15 cellular contexts compared by ENCODE assay signal in the genomic region with DNA sequence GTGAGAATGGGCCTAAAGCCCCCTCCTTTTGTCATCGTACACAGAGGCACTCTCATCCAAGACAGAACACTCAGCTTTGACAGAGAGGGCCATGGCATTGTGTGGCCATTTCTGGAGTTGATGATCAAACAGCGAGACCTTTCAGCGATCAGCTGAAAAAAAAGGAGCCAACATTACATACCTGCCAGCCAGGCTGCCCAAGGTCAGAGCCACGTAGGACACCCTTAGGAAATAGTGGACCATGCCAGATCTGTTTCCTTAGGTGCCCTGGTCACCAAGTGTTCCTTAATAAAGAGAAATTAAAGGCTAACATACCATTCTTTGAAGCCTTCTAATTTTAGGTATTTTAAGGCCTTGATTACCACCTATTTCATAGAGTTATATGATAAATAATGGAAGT.
DNase-seq lines count a peak whose midpoint lies in the region; ATAC-seq, FAIRE-seq and TF ChIP-seq lines count a peak whose summit lies in the region.
"Had no signal": no experiment of that assay in that cellular context is flagged by ENCODE, and none has a peak within 500 bp of the region (broad histone marks: within the 10 kb centered on the region; RNA-seq: fewer than 3 reads in every experiment).

No MANE protein-coding gene starts in this region.

- no peak overlapping the region for H2BK15ac ChIP-seq in H9 (ENCODE audit: low read depth, low read length)
- no peak overlapping the region for H2BK15ac ChIP-seq in mesendoderm (replicated peaks; ENCODE audit: low read depth)

- H3K27me3 ChIP-seq in H9 (ENCODE audit: insufficient read depth, low read length): no peaks in the 10 kb centered on the region
- no peaks in the 10 kb centered on the region for H3K27me3 ChIP-seq in mesendoderm (ENCODE audit: insufficient read depth, low read length, poor library complexity)
- H3K27me3 ChIP-seq in pancreas: no peaks in the 10 kb centered on the region
- H3K27me3 ChIP-seq in upper lobe of left lung: no peaks in the 10 kb centered on the region

- H3K4me2 ChIP-seq in H9 (ENCODE audit: insufficient read depth, insufficient read length, low read length) (no peak overlapping the region), mesendoderm (ENCODE audit: low read length) (no peak overlapping the region)
- H3K4me2 ChIP-seq: GM23338 had no signal

- peaks cover 8% of the 10 kb centered on the region for H3K9me3 ChIP-seq in H9 (ENCODE audit: control insufficient read depth, low read depth, low read length)
- no peaks in the 10 kb centered on the region for H3K9me3 ChIP-seq in pancreas
- H3K9me3 ChIP-seq in upper lobe of left lung: no peaks in the 10 kb centered on the region
- H3K9me3 ChIP-seq: Caco-2, HAP-1 had no signal

- H2AK5ac ChIP-seq in H9 (ENCODE audit: insufficient read length, low read length): peak overlapping the region; percentile 11
- H2AK5ac ChIP-seq in mesendoderm (ENCODE audit: low read length): no peak overlapping the region

- H2AFZ ChIP-seq in H9 (ENCODE audit: low read length): peak overlapping the region; percentile 60

- no peak overlapping the region for H3K14ac ChIP-seq in H9 (ENCODE audit: insufficient read depth, low read length)

- no peak for TF ChIP-seq EP300 in upper lobe of left lung (IDR thresholded peaks at IDR 0.05)

- intact Hi-C loops in pancreas (cut with DNase I): no loop called here

- peaks cover 52 to 55% of the 10 kb centered on the region in 2 experiments for H3K4me1 Mint-ChIP-seq in H9
- H3K4me1 Mint-ChIP-seq in WTC11: peaks cover 62% of the 10 kb centered on the region
- H3K4me1 Mint-ChIP-seq: CD8-positive, alpha-beta memory T cell had no signal

- POLR2A ChIA-PET in WTC11 (lab: Charles Lee): no interaction called here

- H3K27ac ChIP-seq in H9 (ENCODE audit: insufficient read length, low read depth, low read length): no peak overlapping the region
- no peak overlapping the region for H3K27ac ChIP-seq in mesendoderm (ENCODE audit: low read depth, low read length)
- H3K27ac ChIP-seq in pancreas: peak overlapping the region in 1 of 4 donors; percentile 16
- H3K27ac ChIP-seq in upper lobe of left lung: no peak overlapping the region
- H3K27ac ChIP-seq: 22Rv1 had no signal

- DNase-seq in H9 (no peak), WTC11 (ENCODE audit: low spot score) (no peak), mesendoderm (no peak), pancreas (peak in 5 of 6 donors; percentile 41 to 63 (median 54)), GM10266 (ENCODE audit: extremely low spot score) (no peak), hippocampal formation (lab: John Stamatoyannopoulos, UW) (no peak), upper lobe of left lung (no peak)
- DNase-seq: Caco-2; CD8-positive, alpha-beta memory T cell; DND-41; GF-D8 had no signal

- H3K79me2 ChIP-seq in H9 (ENCODE audit: insufficient read depth, low read length) (no peaks in the 10 kb centered on the region), mesendoderm (ENCODE audit: control insufficient read depth, insufficient read depth, low read length) (no peaks in the 10 kb centered on the region)

- H3T11ph ChIP-seq in H9 (ENCODE audit: low read length): peak overlapping the region; percentile 90

- H4K5ac ChIP-seq in H9 (ENCODE audit: insufficient read length, low read depth, low read length): no peak overlapping the region
- H4K5ac ChIP-seq in mesendoderm (ENCODE audit: low read length): no peak overlapping the region

- no peaks in the 10 kb centered on the region for H3K79me1 ChIP-seq in H9 (ENCODE audit: insufficient read depth, low read depth, low read length, poor library complexity, severe bottlenecking)
- H3K79me1 ChIP-seq in mesendoderm (ENCODE audit: low read length): no peaks in the 10 kb centered on the region

- CTCF ChIA-PET in WTC11 (lab: Charles Lee): no interaction called here

- H4K8ac ChIP-seq in H9 (replicated peaks; ENCODE audit: insufficient read length, low read depth, low read length) (no peak overlapping the region), mesendoderm (ENCODE audit: low read depth, low read length) (no peak overlapping the region)

- H2BK120ac ChIP-seq in H9 (ENCODE audit: low read depth, low read length, poor library complexity, severe bottlenecking) (no peak overlapping the region), mesendoderm (ENCODE audit: low read depth, low read length) (peak overlapping the region; percentile 35)

- no peak overlapping the region for H3K23ac ChIP-seq in H9 (ENCODE audit: insufficient read length, low read depth, low read length)
- no peak overlapping the region for H3K23ac ChIP-seq in mesendoderm (ENCODE audit: low read length)

- H3K36me3 ChIP-seq in mesendoderm (ENCODE audit: control insufficient read depth, insufficient read depth, low read length): no peaks in the 10 kb centered on the region
- no peaks in the 10 kb centered on the region for H3K36me3 ChIP-seq in pancreas
- H3K36me3 ChIP-seq in upper lobe of left lung: no peaks in the 10 kb centered on the region
- H3K36me3 ChIP-seq: HAP-1 had no signal

- H3K9me3 Mint-ChIP-seq in H9: peaks cover 13 to 17% of the 10 kb centered on the region in 2 experiments
- peaks cover 17% of the 10 kb centered on the region for H3K9me3 Mint-ChIP-seq in WTC11

- H2BK12ac ChIP-seq in H9 (ENCODE audit: insufficient read length, low read depth, low read length): peak overlapping the region; percentile 55

- H2BK5ac ChIP-seq in H9 (ENCODE audit: insufficient read length, low read length) (no peak overlapping the region), mesendoderm (ENCODE audit: low read length) (peak overlapping the region; percentile 49)

- H2BK20ac ChIP-seq in H9 (ENCODE audit: low read depth, low read length, poor library complexity, severe bottlenecking): no peak overlapping the region

- H4K20me1 ChIP-seq in H9 (ENCODE audit: control insufficient read depth, insufficient read depth, insufficient read length): no peaks in the 10 kb centered on the region

- peaks cover 5 to 21% (median 12%) of the 10 kb centered on the region in 3 experiments; a peak in 6 of 7 replicates for H3K36me3 Mint-ChIP-seq in H9 (ENCODE audit: insufficient read depth in 1 of 3, low read depth in 3 of 3)
- H3K36me3 Mint-ChIP-seq in WTC11: peaks cover 20% of the 10 kb centered on the region
- H3K36me3 Mint-ChIP-seq: CD8-positive, alpha-beta memory T cell had no signal

- peaks cover 9% of the 10 kb centered on the region; the same call in 1 of the 2 replicates for H3K4me1 ChIP-seq in H9 (ENCODE audit: insufficient read depth, low read length)
- peaks cover 3% of the 10 kb centered on the region for H3K4me1 ChIP-seq in mesendoderm (ENCODE audit: control insufficient read depth, low read depth, low read length)
- H3K4me1 ChIP-seq in pancreas: peaks cover 10 to 16% (median 15%) of the 10 kb centered on the region in 3 donors
- no peaks in the 10 kb centered on the region for H3K4me1 ChIP-seq in upper lobe of left lung
- H3K4me1 ChIP-seq: Caco-2 had no signal

- H3K4ac ChIP-seq in H9 (ENCODE audit: low read depth, low read length): no peak overlapping the region
- H3K4ac ChIP-seq in mesendoderm (ENCODE audit: low read depth, low read length): peak overlapping the region; percentile 94

- H3K56ac ChIP-seq in H9 (ENCODE audit: insufficient read length, low read depth, low read length): no peak overlapping the region
- peak overlapping the region; percentile 4 for H3K56ac ChIP-seq in mesendoderm (ENCODE audit: low read length)

- no CpG with 5 or more reads among the region's 4 CpGs for WGBS in H9 (ENCODE audit: extremely low coverage, insufficient read length, low lambda C conversion rate)
- WGBS in mesendoderm (ENCODE audit: extremely low coverage, insufficient coverage, low lambda C conversion rate): no CpG with 5 or more reads among the region's 4 CpGs
- 25 to 30% methylated on average over 4 of the region's 4 CpGs for WGBS in pancreas, 2 donors
- 78 to 85% methylated on average over 4 of the region's 4 CpGs for WGBS in upper lobe of left lung, 2 donors

- H3K27me3 Mint-ChIP-seq in H9 (ENCODE audit: low read depth) (no peaks in the 10 kb centered on the region), WTC11 (ENCODE audit: low read depth) (no peaks in the 10 kb centered on the region)

- no peak for TF ChIP-seq CTCF in H9 (conservative IDR thresholded peaks at IDR 0.05)
- no peak for TF ChIP-seq CTCF in WTC11 (IDR thresholded peaks at IDR 0.05)
- TF ChIP-seq CTCF in pancreas (IDR thresholded peaks at IDR 0.05): no peak
- TF ChIP-seq CTCF in GM10266 (IDR thresholded peaks at IDR 0.05; ENCODE audit: control insufficient read depth, insufficient read depth, low read depth, missing control alignments): no peak
- TF ChIP-seq CTCF in upper lobe of left lung (IDR thresholded peaks at IDR 0.05): no peak

- H3K4me3 ChIP-seq in mesendoderm (ENCODE audit: low read length) (no peak overlapping the region), pancreas (no peak overlapping the region), upper lobe of left lung (no peak overlapping the region)
- H3K4me3 ChIP-seq: GM23338, HAP-1, K562 had no signal

- FAIRE-seq in pancreas (lab: Jason Lieb, UNC): no peak
- FAIRE-seq: K562 had no signal

- H3K4me3 Mint-ChIP-seq in H9 (no peak overlapping the region), WTC11 (no peak overlapping the region)
- H3K4me3 Mint-ChIP-seq: CD8-positive, alpha-beta memory T cell; GM23338 had no signal

- ATAC-seq in WTC11 (no peak), pancreas (peak; percentile 74 to 85 (median 80)), upper lobe of left lung (ENCODE audit: low FRiP score in 2 of 2) (no peak)
- ATAC-seq: GM23338, K562 had no signal

- H4K91ac ChIP-seq in H9 (ENCODE audit: insufficient read length, low read depth, low read length): no peak overlapping the region

- no peak overlapping the region for H3K9ac ChIP-seq in H9 (ENCODE audit: extremely low read depth, insufficient read length, low read length)
- no peak overlapping the region for H3K9ac ChIP-seq in mesendoderm (ENCODE audit: low read length)

- no peak for TF ChIP-seq POLR2A in upper lobe of left lung (IDR thresholded peaks at IDR 0.05)

- H3K18ac ChIP-seq in H9 (ENCODE audit: insufficient read length, low read depth, low read length) (peak overlapping the region; percentile 37), mesendoderm (ENCODE audit: low read length) (peak overlapping the region; percentile 92)

- H3K27ac Mint-ChIP-seq in H9 (peak overlapping the region in 1 of 3 experiments; percentile 90; a peak in 1 of 7 replicates), WTC11 (0 out of 2 replicates have a peak overlapping the region, but pooled peaks have one; percentile 48)

- no peaks in the 10 kb centered on the region for H3K23me2 ChIP-seq in H9 (ENCODE audit: insufficient read length, low read depth, low read length, poor library complexity, severe bottlenecking)

TF ChIP-seq in WTC11, 78 proteins besides CTCF, POLR2A, EP300 and RAD21 (continues in another document):
- TF ChIP-seq EMX1 (CRISPR knock-in tag; IDR thresholded peaks at IDR 0.05) (no peak), ETV6 (CRISPR knock-in tag; IDR thresholded peaks at IDR 0.05) (no peak), ESRRA (CRISPR knock-in tag; IDR thresholded peaks at IDR 0.05; ENCODE audit: borderline replicate concordance) (no peak)

Comparison
In these comparisons a context has a peak if more than half of its experiments do, and no peak if none do; other contexts are left out.
1. DNase-seq: peak in pancreas (5 of 6); none in H9 (single experiment), WTC11 (single experiment), mesendoderm (single experiment), GM10266 (single experiment), hippocampal formation (0 of 2) and upper lobe of left lung (0 of 2).
2. ATAC-seq: peak in pancreas (4 of 4); none in WTC11 (single experiment) and upper lobe of left lung (0 of 2).